In genomic region chr6:37783831-37784584, GRCh38 we compare ENCODE assay signal across 9 cellular contexts.
DNase-seq lines count a peak whose midpoint lies in the region; ATAC-seq and TF ChIP-seq lines count a peak whose summit lies in the region.
"Had no signal": no experiment of that assay in that cellular context is flagged by ENCODE, and none has a peak within 500 bp of the region (broad histone marks: within the 10 kb centered on the region; RNA-seq: fewer than 3 reads in every experiment).

No MANE protein-coding gene starts in this region.

- H4K20me1 ChIP-seq in OCI-LY3 (ENCODE audit: insufficient read depth, low read length): no peaks in the 10 kb centered on the region

- H3K27me3 Mint-ChIP-seq in memory B cell: peaks cover 13% of the 10 kb centered on the region

- peak overlapping the region; percentile 74 for H2AFZ ChIP-seq in OCI-LY3 (ENCODE audit: low read depth, low read length)

- H3K4me1 Mint-ChIP-seq in memory B cell: peaks cover 12% of the 10 kb centered on the region

- H3K36me3 ChIP-seq in OCI-LY3 (replicated peaks; ENCODE audit: low read depth, low read length): no peaks in the 10 kb centered on the region
- no peaks in the 10 kb centered on the region for H3K36me3 ChIP-seq in duodenal mucosa (ENCODE audit: control insufficient read depth in 1 of 2, insufficient read depth in 2 of 2, low read length in 2 of 2)

- peak; percentile 32 to 57 for ATAC-seq in activated CD4-positive, CD25-positive, alpha-beta regulatory T cell treated with anti-CD3 and anti-CD28 coated beads, Interleukin-2, amount 50 U/mL, for 24 hours
- ATAC-seq in memory B cell (ENCODE audit: low read depth) (peak; percentile 66), HG03432 (IDR thresholded peaks at IDR 0.05; ENCODE audit: unreplicated experiment) (no peak)

- H3K4me3 ChIP-seq in OCI-LY3 (ENCODE audit: low read length): peak overlapping the region; percentile 76
- H3K4me3 ChIP-seq in duodenal mucosa (ENCODE audit: low read depth in 1 of 2, low read length in 2 of 2): peak overlapping the region; percentile 75 to 76

- DNase-seq in activated CD4-positive, CD25-positive, alpha-beta regulatory T cell treated with anti-CD3 and anti-CD28 coated beads, Interleukin-2, amount 50 U/mL, for 72 hours: no peak
- DNase-seq in memory B cell (ENCODE audit: low spot score in 2 of 2): peak in 1 of 2 donors; percentile 26
- peak; percentile 40 for DNase-seq in superior temporal gyrus (ENCODE audit: extremely low spot score)
- no peak for DNase-seq in NK-92 (lab: John Stamatoyannopoulos, UW; ENCODE audit: unreplicated experiment)
- DNase-seq: DND-41 had no signal

- no peak overlapping the region for H3K27ac ChIP-seq in OCI-LY3 (ENCODE audit: low read length)
- H3K27ac ChIP-seq in duodenal mucosa (ENCODE audit: low read depth, low read length): no peak overlapping the region

- H3K27ac Mint-ChIP-seq in memory B cell: no peak overlapping the region

- H3K4me1 ChIP-seq in OCI-LY3 (ENCODE audit: low read length) (peaks cover 29% of the 10 kb centered on the region), duodenal mucosa (ENCODE audit: control insufficient read depth in 1 of 2, insufficient read depth in 2 of 2, low read length in 2 of 2) (peaks cover 12 to 13% of the 10 kb centered on the region in 2 donors)

- H3K36me3 Mint-ChIP-seq in memory B cell: no peaks in the 10 kb centered on the region

- H3K79me2 ChIP-seq in OCI-LY3 (ENCODE audit: low read length): no peaks in the 10 kb centered on the region

- no peaks in the 10 kb centered on the region for H3K9me3 Mint-ChIP-seq in memory B cell

- H3K27me3 ChIP-seq in OCI-LY3 (ENCODE audit: low read depth, low read length) (peaks cover 13% of the 10 kb centered on the region; the same call in 1 of the 2 replicates), duodenal mucosa (ENCODE audit: control insufficient read depth in 1 of 2, insufficient read depth in 2 of 2, low read length in 2 of 2) (peaks cover 9 to 24% of the 10 kb centered on the region in 2 donors)

- TF ChIP-seq CTCF in OCI-LY3 (IDR thresholded peaks at IDR 0.05; ENCODE audit: low read depth, low read length): peak; percentile 34

- H3K4me3 Mint-ChIP-seq in memory B cell: peak overlapping the region; percentile 83

- H3K9me3 ChIP-seq in OCI-LY3 (ENCODE audit: insufficient read depth, low read length): no peaks in the 10 kb centered on the region
- no peaks in the 10 kb centered on the region for H3K9me3 ChIP-seq in duodenal mucosa (ENCODE audit: control insufficient read depth in 1 of 2, low read length in 2 of 2)

- H3K9ac ChIP-seq in OCI-LY3 (ENCODE audit: low read length) (peak overlapping the region; percentile 66), duodenal mucosa (ENCODE audit: low read depth in 1 of 2, low read length in 2 of 2) (peak overlapping the region; percentile 16 to 60)

- H3K4me2 ChIP-seq in OCI-LY3 (ENCODE audit: low read length): peak overlapping the region; percentile 86
